ENCODE assay signal across 20 cellular contexts in genomic region chr4:164358400-164358799, GRCh38.
"Had no signal": no experiment of that assay in that cellular context is flagged by ENCODE, and none has a peak within 500 bp of the region (broad histone marks: within the 10 kb centered on the region; RNA-seq: fewer than 3 reads in every experiment).

No MANE protein-coding gene starts in this region.

- ATAC-seq: K562 had no signal

- DNase-seq: NCI-H1092; NCI-H1105 treated with DMSO at 0.1 percent for 48 hours; NCI-H1417 treated with DMSO at 0.1 percent for 48 hours; NCI-H146; NCI-H1694 treated with DMSO at 0.1 percent for 48 hours; NCI-H1930; NCI-H2081; NCI-H2107; NCI-H2227 treated with DMSO at 0.1 percent for 48 hours; NCI-H524 treated with DMSO at 0.1 percent for 48 hours; NCI-H69; NCI-H774; NK-92 treated with Interleukin-12 subunit alpha and Interleukin-12 subunit beta, amount 100 ng/mL, for 24 hours; Right ventricle myocardium superior; RPMI8226; SIG-M5 had no signal

- H3K4me1 ChIP-seq: SJSA1 had no signal

- H3K4me3 ChIP-seq: K562, SJSA1, SK-N-MC had no signal

- H3K9me3 ChIP-seq: SJSA1 had no signal

- H3K36me3 ChIP-seq: SJSA1 had no signal

- H3K27ac ChIP-seq: HL-60, SJSA1 had no signal
